1 cellular context compared by ENCODE assay signal in the genomic region with DNA sequence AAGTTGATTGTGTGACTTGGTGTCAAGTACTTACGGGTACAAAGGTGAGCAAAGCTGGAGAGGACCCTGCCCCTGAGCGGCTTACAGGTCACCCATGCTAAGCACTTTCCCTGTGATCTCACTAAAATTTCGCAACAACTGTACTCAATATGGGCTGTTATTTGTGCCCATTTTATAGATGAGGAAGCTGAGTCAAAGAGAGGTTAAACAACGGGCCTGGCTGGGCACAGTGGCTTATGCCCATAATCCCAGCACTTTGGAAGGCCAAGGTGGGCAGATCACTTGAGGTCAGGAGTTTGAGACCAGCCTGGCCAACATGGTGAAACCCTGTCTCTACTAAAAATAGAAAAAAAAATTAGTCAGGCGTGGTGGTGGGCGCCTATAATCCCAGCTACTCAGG.
TF ChIP-seq lines count a peak whose summit lies in the region.

No MANE protein-coding gene starts in this region.

TF ChIP-seq in HepG2, 621 proteins besides CTCF, POLR2A, EP300 and RAD21:
- peak; percentile 68; the same call in 1 of the 2 replicates for TF ChIP-seq ZMYM3 (CRISPR knock-in tag; IDR thresholded peaks at IDR 0.05)
- peak; percentile 84 for TF ChIP-seq ZNF629 (CRISPR knock-in tag; conservative IDR thresholded peaks at IDR 0.05)
